ENCODE assay signal across 1 cellular context in the genomic region with DNA sequence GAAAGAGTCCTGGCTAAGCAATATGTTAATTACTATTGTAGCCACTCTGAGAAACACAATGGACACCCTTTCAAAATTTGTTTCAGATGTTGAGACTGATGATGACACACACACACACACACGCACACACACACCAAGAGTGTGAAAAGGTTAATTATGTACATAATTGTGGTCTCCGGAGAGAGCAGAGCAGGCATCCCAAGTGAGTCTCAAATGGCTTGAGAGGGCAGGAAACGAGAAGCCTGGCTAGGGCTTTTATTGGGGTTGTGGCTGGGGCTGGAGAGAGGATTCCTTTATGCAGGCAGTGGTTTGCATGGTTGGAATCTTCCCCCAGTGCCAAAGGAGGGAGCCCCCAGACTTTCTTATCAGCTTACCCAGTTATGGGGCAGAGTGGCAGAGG.
TF ChIP-seq lines count a peak whose summit lies in the region.

No MANE protein-coding gene starts in this region.

TF ChIP-seq in GM23338, 12 proteins besides CTCF, POLR2A, EP300 and RAD21 (continued from another document):
- TF ChIP-seq ZNF462 (CRISPR knock-in tag; IDR thresholded peaks at IDR 0.05): no peak
- TF ChIP-seq, protein P1, sequence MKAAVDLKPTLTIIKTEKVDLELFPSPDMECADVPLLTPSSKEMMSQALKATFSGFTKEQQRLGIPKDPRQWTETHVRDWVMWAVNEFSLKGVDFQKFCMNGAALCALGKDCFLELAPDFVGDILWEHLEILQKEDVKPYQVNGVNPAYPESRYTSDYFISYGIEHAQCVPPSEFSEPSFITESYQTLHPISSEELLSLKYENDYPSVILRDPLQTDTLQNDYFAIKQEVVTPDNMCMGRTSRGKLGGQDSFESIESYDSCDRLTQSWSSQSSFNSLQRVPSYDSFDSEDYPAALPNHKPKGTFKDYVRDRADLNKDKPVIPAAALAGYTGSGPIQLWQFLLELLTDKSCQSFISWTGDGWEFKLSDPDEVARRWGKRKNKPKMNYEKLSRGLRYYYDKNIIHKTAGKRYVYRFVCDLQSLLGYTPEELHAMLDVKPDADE (IDR thresholded peaks at IDR 0.05): no peak
- TF ChIP-seq NANOG (IDR thresholded peaks at IDR 0.05; ENCODE audit: borderline replicate concordance): no peak
- TF ChIP-seq EZH2 (IDR thresholded peaks at IDR 0.05; ENCODE audit: low read depth, unreplicated experiment): no peak
- TF ChIP-seq STAT1 (IDR thresholded peaks at IDR 0.05; ENCODE audit: unreplicated experiment): no peak
